8 cellular contexts compared by ENCODE assay signal in genomic region chr10:75406158-75407065, GRCh38. TPM values are rescaled to one million over a fixed set of nuclear protein-coding genes. Genes with fewer than 3 reads are reported as not detected.
DNase-seq lines count a peak whose midpoint lies in the region; ATAC-seq and TF ChIP-seq lines count a peak whose summit lies in the region.
"Had no signal": no experiment of that assay in that cellular context is flagged by ENCODE, and none has a peak within 500 bp of the region (broad histone marks: within the 10 kb centered on the region; RNA-seq: fewer than 3 reads in every experiment).

No MANE protein-coding gene starts in this region.

- H3K27me3 ChIP-seq in left lung (peaks cover 0 to 95% of the 10 kb centered on the region in 2 donors), subcutaneous abdominal adipose tissue (ENCODE audit: control insufficient read depth in 5 of 5, insufficient read depth in 4 of 5, low read length in 5 of 5) (peaks cover 0 to 11% (median 2%) of the 10 kb centered on the region in 5 donors)

- ATAC-seq in left lung (no peak), HG03108 (IDR thresholded peaks at IDR 0.05; ENCODE audit: unreplicated experiment) (no peak)

- H3K9me3 ChIP-seq in HEK293 (ENCODE audit: control insufficient read depth, insufficient read depth, low read depth, low read length) (no peaks in the 10 kb centered on the region), left lung (no peaks in the 10 kb centered on the region), subcutaneous abdominal adipose tissue (ENCODE audit: control insufficient read depth in 5 of 5, low read length in 5 of 5) (no peaks in the 10 kb centered on the region)

- H3K4me3 ChIP-seq in HEK293 (ENCODE audit: low read depth, low read length) (no peak overlapping the region), astrocyte of the cerebellum (ENCODE audit: low read depth, low read length) (peak overlapping the region; percentile 100), left lung (peak overlapping the region in 1 of 2 donors; percentile 85), subcutaneous abdominal adipose tissue (ENCODE audit: low read depth in 1 of 5, low read length in 5 of 5) (no peak overlapping the region)

- 0 out of 2 replicates have a peak overlapping the region, but pooled peaks have one; percentile 100 for H3K27ac ChIP-seq in HEK293 (ENCODE audit: extremely low read depth, low read depth, low read length)
- H3K27ac ChIP-seq in left lung, result peak overlapping the region; percentile 95 to 98
- peak overlapping the region; percentile 37 for H3K27ac ChIP-seq in subcutaneous abdominal adipose tissue (ENCODE audit: low read depth, low read length)

- POLR2A ChIA-PET in HEK293 (lab: Yijun Ruan, JAX), result interaction anchor here (0.6 kb wide), 1 partner anchor 15 kb away, joined by 3 read pairs; no protein-coding TSS in a partner anchor

- no peak for DNase-seq in astrocyte of the cerebellum (ENCODE audit: low read depth)
- DNase-seq in left lung, result peak in 1 of 2 donors; percentile 72
- no peak for DNase-seq in activated CD8-positive, alpha-beta memory T cell treated with anti-CD3 and anti-CD28 coated beads for 24 hours
- DNase-seq in NCI-H2107 treated with DMSO at 0.1 percent for 48 hours (lab: John Stamatoyannopoulos, UW; ENCODE audit: unreplicated experiment), result no peak
- DNase-seq: stimulated activated CD4-positive, alpha-beta T cell treated with anti-CD3 and anti-CD28 coated beads, Interleukin-4, amount 100 ng/mL, for 4 hours had no signal

- intact Hi-C loops in left lung (cut with DNase I), result loop anchor here in 1 of 2 donors (10.0 kb wide), 1 partner anchor 508 kb away; no protein-coding TSS in a partner anchor

- no peak for TF ChIP-seq CTCF in HEK293 (tag by site-specific recombination; IDR thresholded peaks at IDR 0.05)
- no peak for TF ChIP-seq CTCF in astrocyte of the cerebellum (IDR thresholded peaks at IDR 0.05; ENCODE audit: low read depth, low read length, missing control alignments)
- TF ChIP-seq CTCF in left lung (IDR thresholded peaks at IDR 0.05), result no peak

- in situ Hi-C loops in astrocyte of the cerebellum (cut with HindIII; ENCODE audit: low sequenced_read_pairs), result loop anchor here (10.0 kb wide), 1 partner anchor 628 kb away; no protein-coding TSS in a partner anchor

- H3K4me1 ChIP-seq in HEK293 (ENCODE audit: control insufficient read depth, insufficient read depth, low read length) (no peaks in the 10 kb centered on the region), left lung (peaks cover 0 to 67% of the 10 kb centered on the region in 2 donors), subcutaneous abdominal adipose tissue (ENCODE audit: control insufficient read depth in 5 of 5, insufficient read depth in 5 of 5, low read length in 5 of 5) (peaks cover 2 to 64% (median 60%) of the 10 kb centered on the region in 5 donors)

- H3K36me3 ChIP-seq in HEK293 (ENCODE audit: control insufficient read depth in 2 of 2, insufficient read depth in 1 of 2, low read length in 2 of 2) (peaks cover 0 to 17% of the 10 kb centered on the region in 2 experiments; a peak in 1 of 3 replicates), left lung (no peaks in the 10 kb centered on the region), subcutaneous abdominal adipose tissue (ENCODE audit: control insufficient read depth in 5 of 5, insufficient read depth in 5 of 5, low read length in 5 of 5) (no peaks in the 10 kb centered on the region)

- CTCF ChIA-PET in HEK293 (lab: Yijun Ruan, JAX), result interaction anchor here (0.6 kb wide), 1 partner anchor 10 kb away, joined by 3 read pairs; no protein-coding TSS in a partner anchor

- peak overlapping the region in 1 of 5 donors; percentile 7 for H3K9ac ChIP-seq in subcutaneous abdominal adipose tissue (ENCODE audit: low read length in 5 of 5)

TF ChIP-seq in HEK293, 187 proteins besides CTCF, POLR2A, EP300 and RAD21:
- no peak for TF ChIP-seq ZNF133 (tag by site-specific recombination; IDR thresholded peaks at IDR 0.05)
- no peak for TF ChIP-seq TSHZ1 (tag by site-specific recombination; IDR thresholded peaks at IDR 0.05; ENCODE audit: borderline replicate concordance)
- TF ChIP-seq SP3 (tag by site-specific recombination; IDR thresholded peaks at IDR 0.05), result no peak
- TF ChIP-seq FEZF1 (tag by site-specific recombination; IDR thresholded peaks at IDR 0.05), result no peak
- TF ChIP-seq ZNF623 (tag by site-specific recombination; IDR thresholded peaks at IDR 0.05), result no peak
- no peak for TF ChIP-seq KLF1 (tag by site-specific recombination; IDR thresholded peaks at IDR 0.05)
- TF ChIP-seq ZSCAN5A (tag by site-specific recombination; IDR thresholded peaks at IDR 0.05), result no peak
- no peak for TF ChIP-seq ZNF530 (tag by site-specific recombination; IDR thresholded peaks at IDR 0.05; ENCODE audit: low read depth)
- TF ChIP-seq ZNF624 (tag by site-specific recombination; IDR thresholded peaks at IDR 0.05), result no peak
- no peak for TF ChIP-seq ZNF140 (tag by site-specific recombination; IDR thresholded peaks at IDR 0.05)
- no peak for TF ChIP-seq ZNF596 (tag by site-specific recombination; IDR thresholded peaks at IDR 0.05)
- no peak for TF ChIP-seq ZNF654 (tag by site-specific recombination; IDR thresholded peaks at IDR 0.05; ENCODE audit: low read depth)
- TF ChIP-seq ZNF664 (tag by site-specific recombination; IDR thresholded peaks at IDR 0.05), result no peak
- TF ChIP-seq ZNF248 (tag by site-specific recombination; IDR thresholded peaks at IDR 0.05), result no peak
- no peak for TF ChIP-seq ZNF266 (tag by site-specific recombination; IDR thresholded peaks at IDR 0.05; ENCODE audit: low read depth)
- TF ChIP-seq KLF8 (tag by site-specific recombination; IDR thresholded peaks at IDR 0.05), result no peak
- no peak for TF ChIP-seq AEBP2 (tag by site-specific recombination; IDR thresholded peaks at IDR 0.05; ENCODE audit: borderline replicate concordance)
- TF ChIP-seq HOXA7 (CRISPR knock-in tag; IDR thresholded peaks at IDR 0.05; ENCODE audit: borderline replicate concordance), result no peak
- TF ChIP-seq ZNF76 (tag by site-specific recombination; IDR thresholded peaks at IDR 0.05; ENCODE audit: borderline replicate concordance, low read depth), result no peak
- no peak for TF ChIP-seq KLF9 (tag by site-specific recombination; IDR thresholded peaks at IDR 0.05; ENCODE audit: low read depth)

RNA-seq across cellular contexts. Expression of gene ZNF503, which starts 4.8 kb away (rescaled TPM):
- total RNA-seq in left lung, result 10 to 100 TPM; 32.7 to 34.2 TPM

RNA-seq across cellular contexts. Expression of gene LRMDA, which starts 25.0 kb away (rescaled TPM):
- 10 to 100 TPM; 16.3 to 21.0 TPM for total RNA-seq in left lung

Comparison
In these comparisons a context has a peak if more than half of its experiments do, and no peak if none do; other contexts are left out.
1. H3K27ac ChIP-seq: peak in every context shown above with its lines; median percentile 100 in HEK293; 96 in left lung; 37 in subcutaneous abdominal adipose tissue.